Comparison of ENCODE assay signal across 1 cellular context in genomic region chr11:134392953-134393615, GRCh38.
TF ChIP-seq lines count a peak whose summit lies in the region.

No MANE protein-coding gene starts in this region.

TF ChIP-seq in HCT116, 20 proteins besides CTCF, POLR2A, EP300 and RAD21 (continued from another document):
- TF ChIP-seq, protein P1, sequence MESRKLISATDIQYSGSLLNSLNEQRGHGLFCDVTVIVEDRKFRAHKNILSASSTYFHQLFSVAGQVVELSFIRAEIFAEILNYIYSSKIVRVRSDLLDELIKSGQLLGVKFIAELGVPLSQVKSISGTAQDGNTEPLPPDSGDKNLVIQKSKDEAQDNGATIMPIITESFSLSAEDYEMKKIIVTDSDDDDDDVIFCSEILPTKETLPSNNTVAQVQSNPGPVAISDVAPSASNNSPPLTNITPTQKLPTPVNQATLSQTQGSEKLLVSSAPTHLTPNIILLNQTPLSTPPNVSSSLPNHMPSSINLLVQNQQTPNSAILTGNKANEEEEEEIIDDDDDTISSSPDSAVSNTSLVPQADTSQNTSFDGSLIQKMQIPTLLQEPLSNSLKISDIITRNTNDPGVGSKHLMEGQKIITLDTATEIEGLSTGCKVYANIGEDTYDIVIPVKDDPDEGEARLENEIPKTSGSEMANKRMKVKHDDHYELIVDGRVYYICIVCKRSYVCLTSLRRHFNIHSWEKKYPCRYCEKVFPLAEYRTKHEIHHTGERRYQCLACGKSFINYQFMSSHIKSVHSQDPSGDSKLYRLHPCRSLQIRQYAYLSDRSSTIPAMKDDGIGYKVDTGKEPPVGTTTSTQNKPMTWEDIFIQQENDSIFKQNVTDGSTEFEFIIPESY (IDR thresholded peaks at IDR 0.05; ENCODE audit: extremely low read depth, insufficient replicate concordance, low read length): no peak
